In genomic region chr4:119300388-119301131, GRCh38 we compare ENCODE assay signal across 8 cellular contexts. TPM values are rescaled to one million over a fixed set of nuclear protein-coding genes. Genes with fewer than 3 reads are reported as not detected.
A peak's percentile ranks its signal among the peaks of the same experiment; 100 is the strongest.
DNase-seq lines count a peak whose midpoint lies in the region; ATAC-seq and TF ChIP-seq lines count a peak whose summit lies in the region.

No MANE protein-coding gene starts in this region.

- TF ChIP-seq CTCF in body of pancreas (IDR thresholded peaks at IDR 0.05) = peak in 2 of 7 experiments; percentile 27 to 29

- TF ChIP-seq POLR2A in body of pancreas (IDR thresholded peaks at IDR 0.05) = peak; percentile 78 to 94 (median 94)

- peak overlapping the region; percentile 75 to 94 (median 88) for H3K27ac ChIP-seq in body of pancreas

- H3K4me3 ChIP-seq in body of pancreas = peak overlapping the region; percentile 62 to 85
- H3K4me3 ChIP-seq in iPS-18c (ENCODE audit: insufficient read depth, low read depth, low read length) = peak overlapping the region; percentile 98

- 1% methylated on average over 19 to 49 of the region's 49 CpGs for WGBS in body of pancreas, 2 donors

- intact Hi-C loops in body of pancreas (cut with DNase I) = no loop called here

- H3K9me3 ChIP-seq in body of pancreas = no peaks in the 10 kb centered on the region
- no peaks in the 10 kb centered on the region for H3K9me3 ChIP-seq in iPS-18c (ENCODE audit: control insufficient read depth, insufficient read depth, low read length)

- DNase-seq in SK-N-DZ (ENCODE audit: low spot score) (peak; percentile 89), body of pancreas (peak; percentile 96 to 98 (median 98)), smooth muscle cell of the brain vasculature (ENCODE audit: low read depth, low spot score) (peak; percentile 76), NCI-H69 (lab: John Stamatoyannopoulos, UW) (no peak), NCI-H2171 treated with DMSO at 0.1 percent for 48 hours (lab: John Stamatoyannopoulos, UW) (no peak)

- ATAC-seq in GM18508 (IDR thresholded peaks at IDR 0.05; ENCODE audit: insufficient read depth, unreplicated experiment) = peak; percentile 97
- peak; percentile 98 for ATAC-seq in HG02970 (IDR thresholded peaks at IDR 0.05; ENCODE audit: low FRiP score, unreplicated experiment)
- ATAC-seq in body of pancreas = peak; percentile 99

- peaks cover 0 to 3% of the 10 kb centered on the region in 2 donors for H3K36me3 ChIP-seq in body of pancreas (replicated peaks in 1 of 2; ENCODE audit: insufficient read depth in 1 of 2, low read depth in 2 of 2)

- H3K27me3 ChIP-seq in body of pancreas = no peaks in the 10 kb centered on the region

- H3K4me1 ChIP-seq in body of pancreas = peaks cover 21% of the 10 kb centered on the region

RNA-seq across cellular contexts. Expression of gene FABP2, which starts 21.4 kb away (rescaled TPM):
- polyA plus RNA-seq in SK-N-DZ (2014; cell fraction: cytosol; rRNA removed) = not detected in 2 replicates
- not detected in 2 replicates for polyA plus RNA-seq in SK-N-DZ (2014; cell fraction: nucleus; rRNA removed)
- not detected for total RNA-seq in body of pancreas

Comparison
In these comparisons a context has a peak if more than half of its experiments do, and no peak if none do; other contexts are left out.
1. DNase-seq: peak in SK-N-DZ (single experiment), body of pancreas (4 of 4) and smooth muscle cell of the brain vasculature (single experiment); none in NCI-H69 (single experiment) and NCI-H2171 treated with DMSO at 0.1 percent for 48 hours (single experiment).
2. Peak in every context shown above with its lines, with median percentiles within 50 percentile points of each other: ATAC-seq.